In the genomic region with DNA sequence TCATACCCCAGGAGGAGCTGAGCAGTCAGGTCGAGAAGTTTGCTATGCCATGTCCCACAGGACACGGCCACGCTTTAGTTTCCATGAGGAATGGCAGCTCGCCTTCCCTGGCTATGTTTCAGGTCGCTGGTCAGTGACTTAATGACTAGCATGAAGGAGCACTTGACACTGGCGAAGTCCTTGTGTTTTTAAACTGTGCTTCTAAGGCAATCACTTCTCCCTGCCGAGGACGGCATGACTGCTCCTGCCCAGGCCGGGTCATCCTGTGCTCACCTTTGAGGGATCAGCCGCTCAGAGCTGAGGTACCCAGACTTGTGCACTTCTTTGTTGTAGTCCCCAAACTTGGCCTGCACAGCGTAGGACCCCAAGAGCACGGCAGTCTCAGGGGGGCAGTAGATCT, we compare ENCODE assay signal across 24 cellular contexts. TPM values are rescaled to one million over a fixed set of nuclear protein-coding genes. Genes with fewer than 3 reads are reported as not detected.
DNase-seq lines count a peak whose midpoint lies in the region; TF ChIP-seq lines count a peak whose summit lies in the region.
"Had no signal": no experiment of that assay in that cellular context is flagged by ENCODE, and none has a peak within 500 bp of the region (broad histone marks: within the 10 kb centered on the region; RNA-seq: fewer than 3 reads in every experiment).

No MANE protein-coding gene starts in this region.

- H3K4me2 ChIP-seq in PC-9, result peak overlapping the region; percentile 50
- H3K4me2 ChIP-seq: BLaER1 treated with 17β-estradiol and CSF1 and Interleukin-3, amounts not matched to agents 10 nM and 100 nM; KMS-11; SK-N-SH had no signal

- DNase-seq in ACHN, result peak; percentile 39
- no peak for DNase-seq in PC-9
- no peak for DNase-seq in epithelial cell of prostate (ENCODE audit: low read depth, low spot score)
- DNase-seq in nephron progenitor cell, result no peak
- DNase-seq in HK-2 (ENCODE audit: unreplicated experiment), result no peak
- DNase-seq in mesenteric fat pad (ENCODE audit: low spot score), result no peak
- DNase-seq in NK-92 treated with Interleukin-12 subunit alpha and Interleukin-12 subunit beta, amount 100 ng/mL, for 24 hours (lab: John Stamatoyannopoulos, UW), result no peak
- no peak for DNase-seq in NCI-H1930 (lab: John Stamatoyannopoulos, UW)
- DNase-seq: activated CD8-positive, alpha-beta T cell treated with anti-CD3 and anti-CD28 coated beads, Interleukin-2, amount 10 ng/mL, durations not matched to agents 7 days and 5 days; activated naive CD4-positive, alpha-beta T cell treated with anti-CD3 and anti-CD28 coated beads, Interleukin-2, amount 50 U/mL, for 16 hours; activated T-cell treated with anti-CD3 and anti-CD28 coated beads, Interleukin-2, amount 50 U/mL, for 48 hours; aorta; GOT3; left ventricle myocardium inferior; MV-4-11; NCI-H1694 treated with DMSO at 0.1 percent for 48 hours; NCI-H2227 treated with DMSO at 0.1 percent for 48 hours; NCI-H774; OCI-M1; ovary; SK-N-SH had no signal

- in situ Hi-C loops in ACHN (cut with HindIII; ENCODE audit: low pct_ligation_motif_present, low pct_unique_long_range_greater_than_20kb, low sequenced_read_pairs), result no loop called here

- no peaks in the 10 kb centered on the region for H3K9me3 Mint-ChIP-seq in nephron progenitor cell
- H3K9me3 Mint-ChIP-seq: T-helper 2 cell treated with Interferon-gamma antibody and Interleukin-4, amounts not matched to agents 5 μg/mL and 100 μg/mL, for 36 hours had no signal

- H3K36me3 Mint-ChIP-seq in nephron progenitor cell (ENCODE audit: low read depth), result peaks cover 78% of the 10 kb centered on the region

- no peak overlapping the region for H3K4me3 Mint-ChIP-seq in nephron progenitor cell
- H3K4me3 Mint-ChIP-seq: activated CD8-positive, alpha-beta T cell treated with anti-CD3 and anti-CD28 coated beads, Interleukin-2, amount 10 ng/mL, durations not matched to agents 7 days and 5 days; T-helper 2 cell treated with Interferon-gamma antibody and Interleukin-4, amounts not matched to agents 5 μg/mL and 100 μg/mL, for 36 hours had no signal

- peak overlapping the region; percentile 24 for H3K27ac Mint-ChIP-seq in nephron progenitor cell
- H3K27ac Mint-ChIP-seq: activated CD8-positive, alpha-beta T cell treated with anti-CD3 and anti-CD28 coated beads, Interleukin-2, amount 10 ng/mL, durations not matched to agents 7 days and 5 days; T-helper 2 cell treated with Interferon-gamma antibody and Interleukin-4, amounts not matched to agents 5 μg/mL and 100 μg/mL, for 36 hours had no signal

- TF ChIP-seq CTCF in PC-9 (conservative IDR thresholded peaks at IDR 0.05) (no peak), nephron progenitor cell (IDR thresholded peaks at IDR 0.05) (no peak)

- H3K4me3 ChIP-seq in PC-9, result no peak overlapping the region
- H3K4me3 ChIP-seq: BLaER1 treated with 17β-estradiol and CSF1 and Interleukin-3, amounts not matched to agents 10 nM and 100 nM; left ventricle myocardium inferior; ovary had no signal

- H3K4me1 ChIP-seq in PC-9 (replicated peaks; ENCODE audit: insufficient read depth), result peaks cover 99% of the 10 kb centered on the region

- H4K20me1 ChIP-seq in PC-9 (ENCODE audit: insufficient read depth), result peaks cover 93% of the 10 kb centered on the region

- H3K27me3 Mint-ChIP-seq in nephron progenitor cell (ENCODE audit: low read depth, poor library complexity), result no peaks in the 10 kb centered on the region

- H3K27ac ChIP-seq in PC-9 (peak overlapping the region; percentile 81), epithelial cell of prostate (peak overlapping the region; percentile 76)
- H3K27ac ChIP-seq: KMS-11, left ventricle myocardium inferior, ovary had no signal

- H2AFZ ChIP-seq in PC-9, result no peak overlapping the region

- CTCF ChIA-PET in PC-9 (lab: Charles Lee), result no interaction called here

- H3F3A ChIP-seq in PC-9 (ENCODE audit: insufficient read depth, low read depth), result peaks cover 100% of the 10 kb centered on the region

- POLR2A ChIA-PET in PC-9 (lab: Charles Lee; ENCODE audit: unreplicated experiment), result no interaction called here

- H3K9me2 ChIP-seq in PC-9 (ENCODE audit: insufficient read depth), result no peaks in the 10 kb centered on the region; the same call in 1 of the 2 replicates
- H3K9me2 ChIP-seq: SK-N-SH had no signal

- H3K79me2 ChIP-seq in PC-9 (ENCODE audit: low read depth), result peaks cover 100% of the 10 kb centered on the region

- peaks cover 43% of the 10 kb centered on the region for H3K4me1 Mint-ChIP-seq in nephron progenitor cell

- intact Hi-C loops in PC-9 (cut with micrococcal nuclease; ENCODE audit: unreplicated experiment), result loop anchor here (1.0 kb wide), 1 partner anchor 20 kb away; no protein-coding TSS in a partner anchor

- no peaks in the 10 kb centered on the region for H3K9me3 ChIP-seq in PC-9 (ENCODE audit: insufficient read depth, low read depth)
- H3K9me3 ChIP-seq: BLaER1 treated with 17β-estradiol and CSF1 and Interleukin-3, amounts not matched to agents 10 nM and 100 nM; left ventricle myocardium inferior; ovary; SK-N-SH had no signal

- peaks cover 96% of the 10 kb centered on the region for H3K36me3 ChIP-seq in PC-9 (ENCODE audit: low read depth)
- H3K36me3 ChIP-seq: ovary had no signal

- no peaks in the 10 kb centered on the region for H3K27me3 ChIP-seq in PC-9 (ENCODE audit: insufficient read depth, low read depth)
- H3K27me3 ChIP-seq: BLaER1 treated with 17β-estradiol and CSF1 and Interleukin-3, amounts not matched to agents 10 nM and 100 nM; ovary had no signal

- BruUV-seq in PC-9 (replicated peaks; lab: Mats Ljungman, UMichigan), result no TSS peak

RNA-seq across cellular contexts. Expression of gene EZR, which starts 34.1 kb away (rescaled TPM):
- total RNA-seq in PC-9 (2021), result 231 and 240 TPM in 2 replicates
- 43.1 TPM for total RNA-seq in mesenteric fat pad
